In genomic region chr3:57597973-57598351, GRCh38 we compare ENCODE assay signal across 8 cellular contexts. TPM values are rescaled to one million over a fixed set of nuclear protein-coding genes. Genes with fewer than 3 reads are reported as not detected.
DNase-seq lines count a peak whose midpoint lies in the region; ATAC-seq and TF ChIP-seq lines count a peak whose summit lies in the region.

No MANE protein-coding gene starts in this region.

- no peak for ATAC-seq in HG02759 (IDR thresholded peaks at IDR 0.05; ENCODE audit: unreplicated experiment)
- no peak for ATAC-seq in HG02678 (IDR thresholded peaks at IDR 0.05; ENCODE audit: unreplicated experiment)

- TF ChIP-seq CTCF in PC-9 (conservative IDR thresholded peaks at IDR 0.05) (no peak), colonic mucosa (IDR thresholded peaks at IDR 0.05) (no peak), nephron (IDR thresholded peaks at IDR 0.05; ENCODE audit: unreplicated experiment in 3 of 3) (no peak)

- H3K9me3 Mint-ChIP-seq in nephron: no peaks in the 10 kb centered on the region

- H3K4me2 ChIP-seq in PC-9: peak overlapping the region; percentile 82

- peak overlapping the region; percentile 66 to 93 for H3K9ac ChIP-seq in colonic mucosa (ENCODE audit: low read depth in 2 of 2, low read length in 2 of 2)

- POLR2A ChIA-PET in PC-9 (lab: Charles Lee; ENCODE audit: unreplicated experiment): interaction anchor here (0.7 to 1.4 kb wide), 7 partner anchors 12 to 711 kb away, joined by 3 to 12 read pairs (median 5); partner anchors contain the start of gene PDE12

- H3K9me3 ChIP-seq in PC-9 (ENCODE audit: insufficient read depth, low read depth): no peaks in the 10 kb centered on the region
- no peaks in the 10 kb centered on the region for H3K9me3 ChIP-seq in colonic mucosa

- H3K79me2 ChIP-seq in PC-9 (ENCODE audit: low read depth): peaks cover 57% of the 10 kb centered on the region

- intact Hi-C loops in PC-9 (cut with micrococcal nuclease; ENCODE audit: unreplicated experiment): loop anchor here (1.0 to 2.0 kb wide), 3 partner anchors 42 to 157 kb away; partner anchors contain the start of genes DENND6A and PDE12
- intact Hi-C loops in colonic mucosa (cut with DNase I): loop anchor here (5.0 to 10.0 kb wide), 2 partner anchors 41 to 157 kb away; partner anchors contain the start of genes PDE12 and SLMAP

- H3K27me3 ChIP-seq in PC-9 (ENCODE audit: insufficient read depth, low read depth): no peaks in the 10 kb centered on the region
- no peaks in the 10 kb centered on the region for H3K27me3 ChIP-seq in colonic mucosa

- H3K4me1 ChIP-seq in PC-9 (replicated peaks; ENCODE audit: insufficient read depth) (peaks cover 30% of the 10 kb centered on the region), colonic mucosa (peaks cover 5% of the 10 kb centered on the region)

- peaks cover 19% of the 10 kb centered on the region for H3K36me3 Mint-ChIP-seq in nephron (ENCODE audit: low read depth)

- peak overlapping the region; percentile 97 for H3K27ac ChIP-seq in PC-9
- H3K27ac ChIP-seq in colonic mucosa: peak overlapping the region; percentile 99

- DNase-seq in GM03348 (ENCODE audit: low spot score) (peak; percentile 19), PC-9 (no peak), colonic mucosa (no peak), EL (no peak), SKM-1 treated with dmso at 0.1 percent for 144 hours (lab: John Stamatoyannopoulos, UW; ENCODE audit: unreplicated experiment) (no peak)

- peak overlapping the region; percentile 91 to 99 (median 98) for H3K27ac Mint-ChIP-seq in nephron

- H3F3A ChIP-seq in PC-9 (ENCODE audit: insufficient read depth, low read depth): peaks cover 51% of the 10 kb centered on the region

- TSS peak; percentile 79 for BruUV-seq in PC-9 (replicated peaks; lab: Mats Ljungman, UMichigan)

- H3K4me1 Mint-ChIP-seq in nephron: peaks cover 37% of the 10 kb centered on the region

- peak overlapping the region; percentile 84 for H2AFZ ChIP-seq in PC-9

- H3K9me2 ChIP-seq in PC-9 (ENCODE audit: insufficient read depth): no peaks in the 10 kb centered on the region

- no peaks in the 10 kb centered on the region for H3K27me3 Mint-ChIP-seq in nephron (ENCODE audit: low read depth)

- peak overlapping the region; percentile 80 for H3K4me3 ChIP-seq in PC-9
- H3K4me3 ChIP-seq in colonic mucosa: peak overlapping the region; percentile 45

- peaks cover 33% of the 10 kb centered on the region for H4K20me1 ChIP-seq in PC-9 (ENCODE audit: insufficient read depth)

- CTCF ChIA-PET in PC-9 (lab: Charles Lee): interaction anchor here (0.5 kb wide), 1 partner anchor 702 kb away, joined by 3 read pairs; no protein-coding TSS in a partner anchor

- H3K36me3 ChIP-seq in PC-9 (ENCODE audit: low read depth): peaks cover 19% of the 10 kb centered on the region
- H3K36me3 ChIP-seq in colonic mucosa: no peaks in the 10 kb centered on the region

- peak overlapping the region; percentile 92 to 97 (median 94) for H3K4me3 Mint-ChIP-seq in nephron

RNA-seq across cellular contexts. Expression of gene ARF4, which starts 0.8 kb away (rescaled TPM):
- total RNA-seq in PC-9 (2021): 132 and 182 TPM in 2 replicates
- total RNA-seq in colonic mucosa: 100 to 1,000 TPM; 213 to 250 TPM

RNA-seq across cellular contexts. Expression of gene PDE12, which starts 41.9 kb away (rescaled TPM):
- total RNA-seq in PC-9 (2021) (14.3 and 16.6 TPM in 2 replicates), colonic mucosa (10 to 100 TPM; 24.4 to 34.5 TPM)

RNA-seq across cellular contexts. Expression of gene DNAH12, which starts 53.8 kb away (rescaled TPM):
- total RNA-seq in PC-9 (2021) (0.10 and 0.22 TPM in 2 replicates), colonic mucosa (under 1 TPM; 0.02 to 0.05 TPM)
